Comparison of ENCODE assay signal across 11 cellular contexts in the genomic region with DNA sequence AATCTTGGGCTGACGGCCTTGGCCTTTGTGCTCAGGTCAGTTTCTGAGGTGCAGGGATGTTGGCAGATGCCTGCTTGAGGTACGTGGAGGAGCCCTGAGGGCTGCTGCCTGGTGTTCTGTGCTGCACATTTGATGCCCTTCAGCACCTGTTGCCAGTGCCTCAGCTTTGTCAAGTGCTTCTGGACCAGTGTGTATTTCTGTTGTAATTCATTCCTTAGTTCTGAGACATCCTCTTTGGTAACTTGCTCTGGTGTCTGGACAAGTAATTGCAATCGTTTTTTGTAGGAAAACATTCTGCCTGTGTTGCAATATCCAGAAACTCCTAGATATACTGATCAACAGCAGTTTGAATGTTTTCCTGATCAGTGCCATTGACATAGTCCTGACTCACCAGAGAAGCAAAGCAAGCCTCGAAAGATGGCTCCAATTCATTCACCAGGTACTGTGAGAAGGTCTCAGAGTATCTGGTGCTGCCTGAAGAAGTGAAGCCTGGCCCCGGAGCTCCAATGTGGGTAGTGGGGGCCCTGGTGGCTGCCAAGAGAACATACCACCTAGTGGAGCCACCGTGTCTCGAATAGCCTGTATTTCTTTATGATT. TPM values are rescaled to one million over a fixed set of nuclear protein-coding genes. Genes with fewer than 3 reads are reported as not detected.
DNase-seq lines count a peak whose midpoint lies in the region; ATAC-seq and TF ChIP-seq lines count a peak whose summit lies in the region.
"Had no signal": no experiment of that assay in that cellular context is flagged by ENCODE, and none has a peak within 500 bp of the region (broad histone marks: within the 10 kb centered on the region; RNA-seq: fewer than 3 reads in every experiment).

No MANE protein-coding gene starts in this region.

- ATAC-seq in GM18907 (IDR thresholded peaks at IDR 0.05; ENCODE audit: unreplicated experiment) = no peak
- no peak for ATAC-seq in GM18519 (IDR thresholded peaks at IDR 0.05; ENCODE audit: low FRiP score, unreplicated experiment)
- ATAC-seq in HG03108 (IDR thresholded peaks at IDR 0.05; ENCODE audit: unreplicated experiment) = no peak
- ATAC-seq: stimulated activated naive B cell treated with anti-CD40 and anti-IgM and Interleukin-4, amounts not matched to agents 10 μg/mL and 1 μg/mL and 100 μg/mL, for 72 hours had no signal

- peak; percentile 82 for DNase-seq in GM03348 (ENCODE audit: low spot score)
- DNase-seq in NB4 (ENCODE audit: low read depth) = peak; percentile 26
- DNase-seq in endothelial cell (ENCODE audit: low spot score) = peak; percentile 15
- DNase-seq in neural crest cell (ENCODE audit: low read depth, low spot score) = no peak
- no peak for DNase-seq in NCI-H2196 (lab: John Stamatoyannopoulos, UW; ENCODE audit: unreplicated experiment)
- DNase-seq: cortex of kidney; NCI-H2029; stimulated activated naive B cell treated with anti-CD40 and anti-IgM and Interleukin-4, amounts not matched to agents 10 μg/mL and 1 μg/mL and 100 μg/mL, for 72 hours had no signal

- H3K27ac Mint-ChIP-seq in endothelial cell (ENCODE audit: unreplicated experiment) (no peak overlapping the region), neural crest cell (ENCODE audit: unreplicated experiment) (no peak overlapping the region)

- no peak overlapping the region for H3K4me3 ChIP-seq in NB4 (ENCODE audit: low read depth, low read length)

- no peak overlapping the region for H3K4me3 Mint-ChIP-seq in endothelial cell (ENCODE audit: unreplicated experiment)
- no peak overlapping the region for H3K4me3 Mint-ChIP-seq in neural crest cell
- H3K4me3 Mint-ChIP-seq: stimulated activated naive B cell treated with anti-CD40 and anti-IgM and Interleukin-4, amounts not matched to agents 10 μg/mL and 1 μg/mL and 100 μg/mL, for 72 hours had no signal

- H3K27me3 Mint-ChIP-seq in endothelial cell (ENCODE audit: unreplicated experiment) (no peaks in the 10 kb centered on the region), neural crest cell (ENCODE audit: low read depth) (no peaks in the 10 kb centered on the region)
- H3K27me3 Mint-ChIP-seq: stimulated activated naive B cell treated with anti-CD40 and anti-IgM and Interleukin-4, amounts not matched to agents 10 μg/mL and 1 μg/mL and 100 μg/mL, for 72 hours had no signal

- H3K36me3 Mint-ChIP-seq in endothelial cell (ENCODE audit: low read depth, unreplicated experiment) = peaks cover 16% of the 10 kb centered on the region
- peaks cover 16% of the 10 kb centered on the region for H3K36me3 Mint-ChIP-seq in neural crest cell (ENCODE audit: low read depth)

- H3K9me3 Mint-ChIP-seq in endothelial cell (ENCODE audit: unreplicated experiment) = no peaks in the 10 kb centered on the region
- no peaks in the 10 kb centered on the region for H3K9me3 Mint-ChIP-seq in neural crest cell

- no peak for TF ChIP-seq POLR2A in NB4 (IDR thresholded peaks at IDR 0.05; ENCODE audit: extremely low read depth, insufficient read length)

- TF ChIP-seq CTCF in NB4 (IDR thresholded peaks at IDR 0.05; ENCODE audit: low read depth, low read length) (no peak), endothelial cell (IDR thresholded peaks at IDR 0.05; ENCODE audit: unreplicated experiment) (no peak), neural crest cell (conservative IDR thresholded peaks at IDR 0.05) (peak; percentile 32)

- H3K4me1 Mint-ChIP-seq in endothelial cell (ENCODE audit: unreplicated experiment) (peaks cover 3% of the 10 kb centered on the region), neural crest cell (peaks cover 14% of the 10 kb centered on the region)
- H3K4me1 Mint-ChIP-seq: stimulated activated naive B cell treated with anti-CD40 and anti-IgM and Interleukin-4, amounts not matched to agents 10 μg/mL and 1 μg/mL and 100 μg/mL, for 72 hours had no signal

RNA-seq across cellular contexts. Expression of a gene that starts 26.7 kb away (rescaled TPM):
- total RNA-seq in endothelial cell (ENCODE audit: unreplicated experiment) (16.7 TPM), neural crest cell (18.6 and 18.8 TPM in 2 replicates)

RNA-seq across cellular contexts. Expression of a gene that starts 46.1 kb away (rescaled TPM):
- total RNA-seq in endothelial cell (ENCODE audit: unreplicated experiment) = 6.8 TPM
- total RNA-seq in neural crest cell = 9.0 and 9.7 TPM in 2 replicates

Comparison
In these comparisons a context has a peak if more than half of its experiments do, and no peak if none do; other contexts are left out.
1. DNase-seq: peak in GM03348 (single experiment), NB4 (single experiment) and endothelial cell (single experiment); none in neural crest cell (single experiment) and NCI-H2196 (single experiment).